16 cellular contexts compared by ENCODE assay signal in the genomic region with DNA sequence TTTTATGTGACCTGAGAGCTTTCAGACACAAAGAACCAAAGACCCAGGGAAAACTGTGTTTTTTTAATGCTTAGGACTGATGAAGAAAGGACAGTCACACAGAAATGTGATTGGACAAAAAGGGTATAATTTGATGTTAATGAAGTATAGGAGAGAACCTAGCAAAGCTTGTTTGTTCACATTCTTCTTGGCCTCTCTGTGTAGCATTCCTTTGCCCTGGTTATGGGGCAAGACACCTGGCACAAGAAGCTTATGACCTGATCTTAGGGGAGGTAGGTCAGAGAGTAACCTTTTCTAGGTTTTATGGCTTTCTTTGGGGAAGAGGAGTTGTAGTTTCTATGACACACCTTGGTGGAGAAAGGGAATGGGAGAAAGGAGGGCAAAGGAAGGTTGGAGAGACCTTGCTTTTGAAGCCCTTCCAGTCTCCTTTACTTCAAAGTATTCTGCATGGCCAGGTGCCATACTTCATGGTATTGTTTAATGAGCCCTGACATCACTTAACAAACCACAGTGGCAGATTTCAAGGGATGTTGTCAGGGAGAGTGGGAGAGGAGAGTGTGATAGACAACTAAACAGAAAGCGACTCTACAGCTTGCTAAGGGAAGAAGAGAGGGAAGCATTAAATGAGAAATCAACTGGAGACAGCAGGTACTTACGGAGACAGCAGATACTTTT.
DNase-seq lines count a peak whose midpoint lies in the region; TF ChIP-seq lines count a peak whose summit lies in the region.
"Had no signal": no experiment of that assay in that cellular context is flagged by ENCODE, and none has a peak within 500 bp of the region (broad histone marks: within the 10 kb centered on the region; RNA-seq: fewer than 3 reads in every experiment).

No MANE protein-coding gene starts in this region.

- H3K9me3 ChIP-seq in prostate gland (no peaks in the 10 kb centered on the region), ascending aorta (no peaks in the 10 kb centered on the region)
- H3K9me3 ChIP-seq: BE2C, HAP-1, thoracic aorta had no signal

- H3K4me3 ChIP-seq in epithelial cell of proximal tubule (ENCODE audit: low read depth, low read length) (no peak overlapping the region), prostate gland (no peak overlapping the region), ascending aorta (no peak overlapping the region)
- H3K4me3 ChIP-seq: HAP-1, thoracic aorta had no signal

- no peak for TF ChIP-seq POLR2A in prostate gland (IDR thresholded peaks at IDR 0.05)

- H3K27ac ChIP-seq in prostate gland (no peak overlapping the region), ascending aorta (no peak overlapping the region)
- H3K27ac ChIP-seq: brain microvascular endothelial cell, thoracic aorta had no signal

- no peaks in the 10 kb centered on the region for H3K4me1 ChIP-seq in prostate gland (replicated peaks)
- no peaks in the 10 kb centered on the region for H3K4me1 ChIP-seq in ascending aorta
- H3K4me1 ChIP-seq: HAP-1 had no signal

- intact Hi-C loops in prostate gland (cut with DNase I) (no loop called here), ascending aorta (cut with DNase I) (no loop called here)

- TF ChIP-seq CTCF in epithelial cell of proximal tubule (conservative IDR thresholded peaks at IDR 0.05; ENCODE audit: low read depth, low read length) (no peak), prostate gland (IDR thresholded peaks at IDR 0.05) (no peak), ascending aorta (IDR thresholded peaks at IDR 0.05) (no peak)

- no peaks in the 10 kb centered on the region for H3K36me3 ChIP-seq in prostate gland
- H3K36me3 ChIP-seq in ascending aorta = no peaks in the 10 kb centered on the region
- H3K36me3 ChIP-seq: BE2C, brain microvascular endothelial cell, HAP-1, thoracic aorta had no signal

- 71% methylated on average over 2 of the region's 2 CpGs for WGBS in prostate gland

- DNase-seq in LoVo (ENCODE audit: low spot score) (peak; percentile 34), NCI-H510A (lab: John Stamatoyannopoulos, UW) (peak; percentile 72), epithelial cell of proximal tubule (ENCODE audit: low read depth) (peak; percentile 25), prostate gland (ENCODE audit: low spot score) (peak; percentile 23), ascending aorta (ENCODE audit: low spot score in 2 of 2) (no peak), T1000 (lab: John Stamatoyannopoulos, UW) (no peak)
- DNase-seq in effector CD4-positive, alpha-beta T cell = no peak
- DNase-seq: activated CD4-positive, CD25-positive, alpha-beta regulatory T cell treated with anti-CD3 and anti-CD28 coated beads, Interleukin-2, amount 50 U/mL, for 72 hours; activated naive CD4-positive, alpha-beta T cell treated with anti-CD3 and anti-CD28 coated beads for 36 hours; activated T-cell treated with anti-CD3 and anti-CD28 coated beads for 4 hours; BE2C; brain microvascular endothelial cell; DMS153; SHP77 treated with DMSO at 0.1 percent for 48 hours had no signal

- H3K27me3 ChIP-seq in prostate gland (replicated peaks; ENCODE audit: insufficient read depth) (no peaks in the 10 kb centered on the region), ascending aorta (no peaks in the 10 kb centered on the region)
- H3K27me3 ChIP-seq: BE2C, brain microvascular endothelial cell had no signal

Comparison
In these comparisons a context has a peak if more than half of its experiments do, and no peak if none do; other contexts are left out.
1. DNase-seq: peak in LoVo (single experiment), NCI-H510A (single experiment), epithelial cell of proximal tubule (single experiment) and prostate gland (single experiment); none in effector CD4-positive, alpha-beta T cell (single experiment), ascending aorta (0 of 2) and T1000 (single experiment).